In the genomic region with DNA sequence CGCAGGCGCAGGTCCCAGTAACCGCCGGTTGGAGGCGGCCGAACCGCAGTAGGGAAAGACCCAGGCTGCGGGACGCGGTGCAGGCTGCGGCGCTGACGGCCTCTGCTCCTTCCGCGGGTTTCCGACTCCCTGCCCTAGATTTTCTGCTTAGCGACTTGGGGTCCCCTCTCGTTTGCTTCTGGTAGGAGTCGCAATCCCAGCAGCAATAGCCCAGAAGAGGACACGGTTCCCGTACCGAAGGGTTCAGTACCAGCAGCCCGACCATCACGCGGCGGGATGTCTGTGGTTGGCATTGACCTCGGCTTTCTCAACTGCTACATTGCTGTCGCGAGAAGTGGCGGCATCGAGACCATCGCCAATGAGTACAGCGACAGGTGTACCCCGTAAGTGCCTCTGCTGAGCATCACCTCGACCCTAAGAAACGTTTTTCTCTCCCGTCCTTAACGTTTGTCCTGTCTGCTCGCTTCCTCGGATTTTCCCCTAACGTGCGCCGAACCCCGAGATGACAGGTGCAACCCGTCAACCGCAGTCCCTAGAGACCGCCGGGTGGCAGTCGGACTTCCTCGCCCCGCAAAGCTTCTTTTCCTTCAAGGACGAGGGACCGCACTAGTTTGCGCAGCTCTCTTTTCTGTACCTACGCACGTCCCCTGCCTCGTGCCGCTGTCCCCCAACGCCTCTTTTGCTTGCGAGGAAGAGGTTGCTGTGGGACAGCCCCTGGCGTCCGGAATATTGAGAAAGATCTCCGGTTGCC, we compare ENCODE assay signal across 8 cellular contexts. TPM values are rescaled to one million over a fixed set of nuclear protein-coding genes. Genes with fewer than 3 reads are reported as not detected.
A peak's percentile ranks its signal among the peaks of the same experiment; 100 is the strongest.
DNase-seq lines count a peak whose midpoint lies in the region; ATAC-seq and TF ChIP-seq lines count a peak whose summit lies in the region.

Gene HSPA4L (plus strand): TSS at position 48 of the 751 bp plus-strand sequence. CDS start 229 bp downstream, at position 277.

- no peaks in the 10 kb centered on the region for H3K9me3 ChIP-seq in mucosa of descending colon

- TF ChIP-seq CTCF in CD14-positive monocyte (IDR thresholded peaks at IDR 0.05) (no peak), epithelial cell of esophagus (IDR thresholded peaks at IDR 0.05; ENCODE audit: insufficient read depth, low read depth, low read length, missing control alignments) (peak; percentile 2), mucosa of descending colon (IDR thresholded peaks at IDR 0.05) (no peak)

- POLR2A ChIA-PET in activated CD4-positive, alpha-beta memory T cell treated with anti-CD3 and anti-CD28 coated beads, Interleukin-2, amount 10 ng/mL, durations not matched to agents 7 days and 5 days (lab: Charles Lee) = interaction anchor here (0.6 to 1.9 kb wide), 4 partner anchors 98 to 1635 kb away, joined by 3 to 6 read pairs (median 4); partner anchors contain the start of genes ABHD18, LARP1B, MFSD8 and PLK4

- peak within 1 kb of the TSS; percentile 97 to 99 for H3K4me3 Mint-ChIP-seq in CD14-positive monocyte
- peak within 1 kb of the TSS; percentile 72 for H3K4me3 Mint-ChIP-seq in activated CD4-positive, alpha-beta memory T cell treated with anti-CD3 and anti-CD28 coated beads, Interleukin-2, amount 10 ng/mL, durations not matched to agents 7 days and 5 days
- H3K4me3 Mint-ChIP-seq in stimulated activated naive CD8-positive, alpha-beta T cell treated with anti-CD3 and anti-CD28 coated beads, Interleukin-15, amount 100 ng/mL, for 72 hours = peak within 1 kb of the TSS; percentile 87 to 95

- intact Hi-C loops in CD14-positive monocyte (cut with micrococcal nuclease) (no loop called here), mucosa of descending colon (cut with DNase I, micrococcal nuclease) (no loop called here)

- H3K36me3 Mint-ChIP-seq in CD14-positive monocyte = peaks cover 0 to 11% of the 10 kb centered on the region in 2 donors
- H3K36me3 Mint-ChIP-seq in activated CD4-positive, alpha-beta memory T cell treated with anti-CD3 and anti-CD28 coated beads, Interleukin-2, amount 10 ng/mL, durations not matched to agents 7 days and 5 days (ENCODE audit: low read depth) = no peaks in the 10 kb centered on the region

- peaks cover 29% of the 10 kb centered on the region for H3K4me1 Mint-ChIP-seq in CD14-positive monocyte
- peaks cover 17% of the 10 kb centered on the region for H3K4me1 Mint-ChIP-seq in activated CD4-positive, alpha-beta memory T cell treated with anti-CD3 and anti-CD28 coated beads, Interleukin-2, amount 10 ng/mL, durations not matched to agents 7 days and 5 days
- H3K4me1 Mint-ChIP-seq in stimulated activated naive CD8-positive, alpha-beta T cell treated with anti-CD3 and anti-CD28 coated beads, Interleukin-15, amount 100 ng/mL, for 72 hours = peaks cover 35% of the 10 kb centered on the region

- H3K27ac Mint-ChIP-seq in CD14-positive monocyte = peak within 1 kb of the TSS in 5 of 7 donors; percentile 46 to 88 (median 80)
- peak within 1 kb of the TSS; percentile 17 for H3K27ac Mint-ChIP-seq in activated CD4-positive, alpha-beta memory T cell treated with anti-CD3 and anti-CD28 coated beads, Interleukin-2, amount 10 ng/mL, durations not matched to agents 7 days and 5 days
- peak within 1 kb of the TSS; percentile 85 to 97 for H3K27ac Mint-ChIP-seq in stimulated activated naive CD8-positive, alpha-beta T cell treated with anti-CD3 and anti-CD28 coated beads, Interleukin-15, amount 100 ng/mL, for 72 hours

- CTCF ChIA-PET in activated CD4-positive, alpha-beta memory T cell treated with anti-CD3 and anti-CD28 coated beads, Interleukin-2, amount 10 ng/mL, durations not matched to agents 7 days and 5 days (lab: Charles Lee) = interaction anchor here (0.6 to 0.8 kb wide), 2 partner anchors 279 to 414 kb away, joined by 3 read pairs; partner anchors contain the start of gene LARP1B

- H3K4me3 ChIP-seq in epithelial cell of esophagus (ENCODE audit: low read length) (peak within 1 kb of the TSS; percentile 60), mucosa of descending colon (peak within 1 kb of the TSS; percentile 15)

- no peaks in the 10 kb centered on the region for H3K4me1 ChIP-seq in mucosa of descending colon (ENCODE audit: low read depth)

- ATAC-seq in GM19035 (IDR thresholded peaks at IDR 0.05; ENCODE audit: unreplicated experiment) = peak; percentile 44
- ATAC-seq in HG03139 (IDR thresholded peaks at IDR 0.05; ENCODE audit: unreplicated experiment) = peak; percentile 32
- ATAC-seq in mucosa of descending colon = peak; percentile 49
- peak; percentile 84 for ATAC-seq in stimulated activated naive CD8-positive, alpha-beta T cell treated with anti-CD3 and anti-CD28 coated beads, Interleukin-15, amount 100 ng/mL, for 72 hours

- peaks cover 0 to 16% (median 4%) of the 10 kb centered on the region in 7 donors for H3K9me3 Mint-ChIP-seq in CD14-positive monocyte
- H3K9me3 Mint-ChIP-seq in activated CD4-positive, alpha-beta memory T cell treated with anti-CD3 and anti-CD28 coated beads, Interleukin-2, amount 10 ng/mL, durations not matched to agents 7 days and 5 days = no peaks in the 10 kb centered on the region
- H3K9me3 Mint-ChIP-seq in stimulated activated naive CD8-positive, alpha-beta T cell treated with anti-CD3 and anti-CD28 coated beads, Interleukin-15, amount 100 ng/mL, for 72 hours = peaks cover 0 to 5% of the 10 kb centered on the region in 2 donors

- H3K36me3 ChIP-seq in mucosa of descending colon (ENCODE audit: low read depth) = no peaks in the 10 kb centered on the region

- H3K27me3 Mint-ChIP-seq in CD14-positive monocyte (ENCODE audit: low read depth in 3 of 3) = peaks cover 41 to 60% (median 44%) of the 10 kb centered on the region in 3 donors
- peaks cover 59% of the 10 kb centered on the region for H3K27me3 Mint-ChIP-seq in activated CD4-positive, alpha-beta memory T cell treated with anti-CD3 and anti-CD28 coated beads, Interleukin-2, amount 10 ng/mL, durations not matched to agents 7 days and 5 days
- peaks cover 66% of the 10 kb centered on the region for H3K27me3 Mint-ChIP-seq in stimulated activated naive CD8-positive, alpha-beta T cell treated with anti-CD3 and anti-CD28 coated beads, Interleukin-15, amount 100 ng/mL, for 72 hours

- DNase-seq in CD14-positive monocyte (ENCODE audit: low spot score) (peak; percentile 57), NCI-H446 treated with DMSO at 0.1 percent for 48 hours (lab: John Stamatoyannopoulos, UW) (peak; percentile 48), epithelial cell of esophagus (ENCODE audit: low read depth) (peak; percentile 78), mucosa of descending colon (peak in 2 of 3 donors; percentile 45 to 60)
- peak; percentile 63 for DNase-seq in activated CD4-positive, alpha-beta memory T cell treated with anti-CD3 and anti-CD28 coated beads, Interleukin-2, amount 10 ng/mL, durations not matched to agents 7 days and 5 days
- DNase-seq in stimulated activated naive CD8-positive, alpha-beta T cell treated with anti-CD3 and anti-CD28 coated beads, Interleukin-15, amount 100 ng/mL, for 72 hours = peak; percentile 68 to 92

RNA-seq across cellular contexts. Expression of gene HSPA4L, which starts in this region (rescaled TPM):
- polyA plus RNA-seq in CD14-positive monocyte = under 1 TPM in 1 of 2 donors, not detected in 1; 0.04 TPM
- total RNA-seq in activated CD4-positive, alpha-beta memory T cell treated with anti-CD3 and anti-CD28 coated beads, Interleukin-2, amount 10 ng/mL, durations not matched to agents 7 days and 5 days = under 1 TPM; 0.30 to 0.33 TPM
- 10 to 100 TPM in 1 of 3 donors, 1 to 10 TPM in 2; 2.2 to 10.2 (median 3.6) TPM for total RNA-seq in mucosa of descending colon

Comparison
In these comparisons a context has a peak if more than half of its experiments do, and no peak if none do; other contexts are left out.
1. Peak in every context shown above with its lines: DNase-seq, ATAC-seq and H3K4me3 ChIP-seq.
2. Peak in DNase-seq in CD14-positive monocyte; RNA of the gene not detected or under 1 TPM.
3. Peak in DNase-seq in activated CD4-positive, alpha-beta memory T cell treated with anti-CD3 and anti-CD28 coated beads, Interleukin-2, amount 10 ng/mL, durations not matched to agents 7 days and 5 days; RNA of the gene not detected or under 1 TPM.
4. H3K27ac Mint-ChIP-seq: peak in every context shown above with its lines; median percentile 91 in stimulated activated naive CD8-positive, alpha-beta T cell treated with anti-CD3 and anti-CD28 coated beads, Interleukin-15, amount 100 ng/mL, for 72 hours; 80 in CD14-positive monocyte; 17 in activated CD4-positive, alpha-beta memory T cell treated with anti-CD3 and anti-CD28 coated beads, Interleukin-2, amount 10 ng/mL, durations not matched to agents 7 days and 5 days.
5. ATAC-seq: peak in every context shown above with its lines; median percentile 84 in stimulated activated naive CD8-positive, alpha-beta T cell treated with anti-CD3 and anti-CD28 coated beads, Interleukin-15, amount 100 ng/mL, for 72 hours; 49 in mucosa of descending colon; 44 in GM19035; 32 in HG03139.